Comparison of ENCODE assay signal across 17 cellular contexts in the genomic region with DNA sequence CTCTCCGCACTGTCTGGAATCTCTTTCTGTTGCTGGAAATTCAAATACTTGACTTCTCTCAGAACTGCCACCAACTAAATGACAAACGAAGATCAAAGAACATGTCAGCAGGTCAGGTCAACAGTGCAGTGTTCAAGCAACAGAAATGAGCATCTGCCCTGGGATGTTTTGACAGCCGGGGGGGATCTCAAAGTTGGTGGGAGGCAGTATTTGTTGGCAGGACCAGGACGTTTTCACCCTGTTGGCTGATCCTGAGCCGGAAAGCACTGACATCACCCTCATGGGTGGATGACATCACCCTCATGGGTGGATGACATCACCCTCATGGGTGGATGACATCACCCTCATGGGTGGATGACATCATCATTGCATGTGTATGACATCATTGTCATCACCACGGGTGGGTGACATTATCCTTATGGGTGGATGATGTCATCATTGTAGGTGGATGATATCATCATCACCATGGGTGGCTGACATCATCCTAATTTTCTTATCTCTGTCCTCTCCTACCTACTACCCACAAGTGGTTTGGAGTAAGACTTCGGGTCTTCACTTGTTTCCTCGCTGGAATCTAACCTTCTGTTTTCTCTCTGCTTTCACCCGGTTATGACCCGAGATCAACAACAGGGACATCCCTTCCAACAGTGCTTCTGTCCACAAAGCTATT. TPM values are rescaled to one million over a fixed set of nuclear protein-coding genes. Genes with fewer than 3 reads are reported as not detected.
DNase-seq lines count a peak whose midpoint lies in the region; ATAC-seq, FAIRE-seq and TF ChIP-seq lines count a peak whose summit lies in the region.
"Had no signal": no experiment of that assay in that cellular context is flagged by ENCODE, and none has a peak within 500 bp of the region (broad histone marks: within the 10 kb centered on the region; RNA-seq: fewer than 3 reads in every experiment).

No MANE protein-coding gene starts in this region.

- H3K36me3 ChIP-seq in H1 (ENCODE audit: control insufficient read depth in 2 of 4, insufficient read depth in 4 of 4, low read length in 3 of 4) (no peaks in the 10 kb centered on the region), WERI-Rb-1 (no peaks in the 10 kb centered on the region), H7 (replicated peaks; ENCODE audit: control insufficient read depth, insufficient read depth, low read length) (no peaks in the 10 kb centered on the region)
- H3K36me3 ChIP-seq: adrenal gland, BLaER1, gastroesophageal sphincter, left lung, SJSA1 had no signal

- 92% methylated on average over 10 of the region's 10 CpGs; no CpG with 5 or more reads in 1 of the 2 experiments for WGBS in H1 (ENCODE audit: extremely low coverage in 1 of 2, insufficient coverage in 1 of 2, insufficient read length in 1 of 2, insufficient replicate concordance in 2 of 2, low coverage in 1 of 2, low lambda C conversion rate in 2 of 2, missing lambda C conversion rate in 1 of 2), 2 experiments

- no peaks in the 10 kb centered on the region for H3K4me1 Mint-ChIP-seq in activated naive CD8-positive, alpha-beta T cell treated with anti-CD3 and anti-CD28 coated beads for 36 hours
- H3K4me1 Mint-ChIP-seq in activated naive CD8-positive, alpha-beta T cell treated with anti-CD3 and anti-CD28 coated beads, Interleukin-2, amount 50 U/mL, for 24 hours = no peaks in the 10 kb centered on the region
- H3K4me1 Mint-ChIP-seq in stimulated activated naive CD8-positive, alpha-beta T cell treated with anti-CD3 and anti-CD28 coated beads, Interleukin-15, amount 100 ng/mL, for 72 hours = no peaks in the 10 kb centered on the region

- no peaks in the 10 kb centered on the region for H3K4me1 ChIP-seq in H1 (replicated peaks in 1 of 4; ENCODE audit: control insufficient read depth in 3 of 4, insufficient read depth in 4 of 4, low read length in 3 of 4)
- H3K4me1 ChIP-seq: adrenal gland, left lung, SJSA1 had no signal

- H3K9me3 Mint-ChIP-seq in activated naive CD8-positive, alpha-beta T cell treated with anti-CD3 and anti-CD28 coated beads for 36 hours = no peaks in the 10 kb centered on the region
- no peaks in the 10 kb centered on the region for H3K9me3 Mint-ChIP-seq in activated naive CD8-positive, alpha-beta T cell treated with anti-CD3 and anti-CD28 coated beads, Interleukin-2, amount 50 U/mL, for 24 hours
- no peaks in the 10 kb centered on the region for H3K9me3 Mint-ChIP-seq in stimulated activated naive CD8-positive, alpha-beta T cell treated with anti-CD3 and anti-CD28 coated beads, Interleukin-15, amount 100 ng/mL, for 72 hours
- H3K9me3 Mint-ChIP-seq: dendritic cell treated with granulocyte-macrophage colony-stimulating factor and Interleukin-4, amounts not matched to agents 40 ng/mL and 50 ng/mL, for 4 days had no signal

- ATAC-seq in activated naive CD8-positive, alpha-beta T cell treated with anti-CD3 and anti-CD28 coated beads, Interleukin-2, amount 50 U/mL, for 24 hours = no peak
- peak; percentile 45 for ATAC-seq in stimulated activated naive CD8-positive, alpha-beta T cell treated with anti-CD3 and anti-CD28 coated beads, Interleukin-15, amount 100 ng/mL, for 72 hours
- ATAC-seq: gastroesophageal sphincter, left lung had no signal

- no peak overlapping the region for H3K18ac ChIP-seq in H1 (ENCODE audit: extremely low read depth, low read length)

- POLR2A ChIA-PET in H1 (lab: Charles Lee; ENCODE audit: partially characterized antibody) = no interaction called here

- H3K9ac ChIP-seq in H1 (replicated peaks in 1 of 4; ENCODE audit: extremely low read depth in 1 of 4, low read depth in 3 of 4, low read length in 3 of 4) = no peak overlapping the region
- H3K9ac ChIP-seq: BLaER1 had no signal

- TF ChIP-seq CTCF in H1 (IDR thresholded peaks at IDR 0.05; ENCODE audit: control extremely low read depth in 1 of 3, insufficient read depth in 1 of 3, low read depth in 1 of 3, low read length in 3 of 3) = no peak
- TF ChIP-seq CTCF in WERI-Rb-1 (IDR thresholded peaks at IDR 0.05; ENCODE audit: low read depth, low read length) = no peak

- CTCF ChIA-PET in H1 (lab: Charles Lee; ENCODE audit: partially characterized antibody) = interaction anchor here (0.9 to 5.9 kb wide), 19 partner anchors 7 to 182 kb away, joined by 3 to 56 read pairs (median 5); no protein-coding TSS in a partner anchor

- H4K5ac ChIP-seq in H1 (ENCODE audit: insufficient read length, low read depth, low read length) = no peak overlapping the region

- no peak overlapping the region for H3K4ac ChIP-seq in H1 (replicated peaks; ENCODE audit: insufficient read length, low read depth, low read length)

- TF ChIP-seq RAD21 in H1 (IDR thresholded peaks at IDR 0.05 in 1 of 2, conservative IDR thresholded peaks at IDR 0.05 in 1 of 2; ENCODE audit: low read depth in 2 of 2, low read length in 2 of 2) = no peak

- no peaks in the 10 kb centered on the region for H3K79me1 ChIP-seq in H1 (ENCODE audit: low read depth, low read length)

- no peak overlapping the region for H3K4me2 ChIP-seq in H1 (ENCODE audit: insufficient read depth in 1 of 2, low read depth in 2 of 2, low read length in 2 of 2)
- H3K4me2 ChIP-seq: BLaER1 had no signal

- no peaks in the 10 kb centered on the region for H3K36me3 Mint-ChIP-seq in activated naive CD8-positive, alpha-beta T cell treated with anti-CD3 and anti-CD28 coated beads for 36 hours
- H3K36me3 Mint-ChIP-seq in activated naive CD8-positive, alpha-beta T cell treated with anti-CD3 and anti-CD28 coated beads, Interleukin-2, amount 50 U/mL, for 24 hours (ENCODE audit: low read depth) = no peaks in the 10 kb centered on the region

- no peak overlapping the region for H2BK15ac ChIP-seq in H1 (ENCODE audit: low read length)

- H2BK12ac ChIP-seq in H1 (ENCODE audit: low read depth, low read length) = no peak overlapping the region

- H3K27me3 Mint-ChIP-seq in activated naive CD8-positive, alpha-beta T cell treated with anti-CD3 and anti-CD28 coated beads for 36 hours = peaks cover 3% of the 10 kb centered on the region
- H3K27me3 Mint-ChIP-seq in activated naive CD8-positive, alpha-beta T cell treated with anti-CD3 and anti-CD28 coated beads, Interleukin-2, amount 50 U/mL, for 24 hours = peaks cover 3% of the 10 kb centered on the region
- H3K27me3 Mint-ChIP-seq in stimulated activated naive CD8-positive, alpha-beta T cell treated with anti-CD3 and anti-CD28 coated beads, Interleukin-15, amount 100 ng/mL, for 72 hours = no peaks in the 10 kb centered on the region

- DNase-seq in activated naive CD8-positive, alpha-beta T cell treated with anti-CD3 and anti-CD28 coated beads for 36 hours = peak; percentile 14
- DNase-seq in activated naive CD8-positive, alpha-beta T cell treated with anti-CD3 and anti-CD28 coated beads, Interleukin-2, amount 50 U/mL, for 24 hours = no peak
- peak; percentile 29 for DNase-seq in RPMI7951 (ENCODE audit: low read depth)
- DNase-seq in H1 (ENCODE audit: low read depth in 1 of 2, low spot score in 2 of 2) = no peak
- peak; percentile 15 to 52 for DNase-seq in stimulated activated naive CD8-positive, alpha-beta T cell treated with anti-CD3 and anti-CD28 coated beads, Interleukin-15, amount 100 ng/mL, for 72 hours
- DNase-seq in WERI-Rb-1 = no peak
- no peak for DNase-seq in OCI-M2 (lab: John Stamatoyannopoulos, UW; ENCODE audit: unreplicated experiment)
- DNase-seq in H7 = no peak
- DNase-seq: activated CD4-positive, CD25-positive, alpha-beta regulatory T cell treated with anti-CD3 and anti-CD28 coated beads, Interleukin-2, amount 50 U/mL, for 72 hours; adrenal gland; left lung; stimulated activated CD4-positive, alpha-beta T cell treated with anti-CD3 and anti-CD28 coated beads, Interleukin-12 subunit alpha, Interleukin-12 subunit beta, amount 100 ng/mL, for 4 hours; stimulated activated CD8-positive, alpha-beta memory T cell treated with anti-CD3 and anti-CD28 coated beads, Interleukin-4, amount 100 ng/mL, for 48 hours had no signal

- no peaks in the 10 kb centered on the region for H3K79me2 ChIP-seq in H1 (ENCODE audit: control insufficient read depth in 1 of 2, insufficient read depth in 2 of 2, low read length in 2 of 2)

- H3K14ac ChIP-seq in H1 (ENCODE audit: insufficient read length) = no peak overlapping the region

- H3K56ac ChIP-seq in H1 (replicated peaks; ENCODE audit: insufficient read length, low read depth, low read length) = no peak overlapping the region

- TF ChIP-seq EP300 in H1 (IDR thresholded peaks at IDR 0.05; ENCODE audit: borderline replicate concordance in 1 of 2, low read depth in 2 of 2, low read length in 2 of 2) = no peak

- no peak overlapping the region for H4K8ac ChIP-seq in H1 (ENCODE audit: extremely low read depth, insufficient read depth, low read length)

- no peak for TF ChIP-seq POLR2A in H1 (IDR thresholded peaks at IDR 0.05; ENCODE audit: control extremely low read depth in 1 of 2, low read depth in 2 of 2, low read length in 2 of 2)

- H3K27me3 ChIP-seq in H1 (replicated peaks in 1 of 4; ENCODE audit: control insufficient read depth in 3 of 4, extremely low read depth in 1 of 4, insufficient read depth in 3 of 4, low read length in 3 of 4) (no peaks in the 10 kb centered on the region), WERI-Rb-1 (ENCODE audit: insufficient read depth, low read depth, severe bottlenecking) (no peaks in the 10 kb centered on the region), H7 (ENCODE audit: control insufficient read depth, insufficient read depth, low read length) (no peaks in the 10 kb centered on the region)
- H3K27me3 ChIP-seq: adrenal gland, BLaER1, left lung, SJSA1 had no signal

- no peak overlapping the region for H3K4me3 ChIP-seq in H1 (ENCODE audit: extremely low read depth in 1 of 4, insufficient read depth in 2 of 4, low read depth in 3 of 4, low read length in 4 of 4)
- H3K4me3 ChIP-seq in WERI-Rb-1 (ENCODE audit: low read depth, low read length) = no peak overlapping the region
- no peak overlapping the region for H3K4me3 ChIP-seq in H7 (ENCODE audit: insufficient read depth, low read depth, low read length)
- H3K4me3 ChIP-seq: adrenal gland, BLaER1, gastroesophageal sphincter, left lung, SJSA1 had no signal

- no peak overlapping the region for H3K23ac ChIP-seq in H1 (ENCODE audit: insufficient read length)

- H3K4me3 Mint-ChIP-seq in activated naive CD8-positive, alpha-beta T cell treated with anti-CD3 and anti-CD28 coated beads for 36 hours = no peak overlapping the region
- H3K4me3 Mint-ChIP-seq in activated naive CD8-positive, alpha-beta T cell treated with anti-CD3 and anti-CD28 coated beads, Interleukin-2, amount 50 U/mL, for 24 hours = no peak overlapping the region
- no peak overlapping the region for H3K4me3 Mint-ChIP-seq in stimulated activated naive CD8-positive, alpha-beta T cell treated with anti-CD3 and anti-CD28 coated beads, Interleukin-15, amount 100 ng/mL, for 72 hours
- H3K4me3 Mint-ChIP-seq: dendritic cell treated with granulocyte-macrophage colony-stimulating factor and Interleukin-4, amounts not matched to agents 40 ng/mL and 50 ng/mL, for 4 days had no signal

- H3K27ac Mint-ChIP-seq in activated naive CD8-positive, alpha-beta T cell treated with anti-CD3 and anti-CD28 coated beads for 36 hours = no peak overlapping the region
- H3K27ac Mint-ChIP-seq in activated naive CD8-positive, alpha-beta T cell treated with anti-CD3 and anti-CD28 coated beads, Interleukin-2, amount 50 U/mL, for 24 hours = no peak overlapping the region
- H3K27ac Mint-ChIP-seq in stimulated activated naive CD8-positive, alpha-beta T cell treated with anti-CD3 and anti-CD28 coated beads, Interleukin-15, amount 100 ng/mL, for 72 hours = no peak overlapping the region
- H3K27ac Mint-ChIP-seq: dendritic cell treated with granulocyte-macrophage colony-stimulating factor and Interleukin-4, amounts not matched to agents 40 ng/mL and 50 ng/mL, for 4 days had no signal

- H4K91ac ChIP-seq in H1 (replicated peaks; ENCODE audit: insufficient read length, low read length) = no peak overlapping the region

- peaks cover 0 to 1% of the 10 kb centered on the region in 2 experiments for H4K20me1 ChIP-seq in H1 (replicated peaks in 1 of 2; ENCODE audit: control insufficient read depth in 1 of 2, insufficient read depth in 2 of 2, low read length in 2 of 2)
- H4K20me1 ChIP-seq: BLaER1 had no signal

- H3K23me2 ChIP-seq in H1 (ENCODE audit: low read depth, low read length) = no peaks in the 10 kb centered on the region

- H2BK20ac ChIP-seq in H1 (ENCODE audit: low read length) = no peak overlapping the region

- H2BK120ac ChIP-seq in H1 (replicated peaks; ENCODE audit: low read depth, low read length) = no peak overlapping the region

- H2AFZ ChIP-seq in H1 (ENCODE audit: low read length) = no peak overlapping the region

- no peak overlapping the region for H2AK5ac ChIP-seq in H1 (ENCODE audit: low read depth, low read length)

- FAIRE-seq in H1 (lab: Jason Lieb, UNC) = no peak

- H3K9me3 ChIP-seq in H1 (ENCODE audit: insufficient read depth in 2 of 2, low read depth in 1 of 2, low read length in 1 of 2) (no peaks in the 10 kb centered on the region), WERI-Rb-1 (ENCODE audit: severe bottlenecking) (no peaks in the 10 kb centered on the region)
- H3K9me3 ChIP-seq: adrenal gland, BLaER1, gastroesophageal sphincter, left lung had no signal

- no peak overlapping the region for H2BK5ac ChIP-seq in H1 (ENCODE audit: low read depth, low read length)

- no peak overlapping the region for H3K27ac ChIP-seq in H1 (ENCODE audit: low read depth, low read length)
- H3K27ac ChIP-seq in WERI-Rb-1 = no peak overlapping the region
- H3K27ac ChIP-seq: adrenal gland, BLaER1, gastroesophageal sphincter, left lung, SJSA1 had no signal

RNA-seq across cellular contexts. Expression of gene DNAH17, which starts 18.9 kb away (rescaled TPM):
- total RNA-seq in activated naive CD8-positive, alpha-beta T cell treated with anti-CD3 and anti-CD28 coated beads for 36 hours = under 1 TPM; 0.26 to 0.33 TPM
- total RNA-seq in RPMI7951 (2014; rRNA removed; shearing (Covaris generic)) = 0.12 and 0.59 TPM in 2 replicates
- 0.67 and 1.1 TPM in 2 replicates for total RNA-seq in H1 (2021; fragmentation: NEBNext Ultra II Directional; extraction: Animal tissue kit (Norgen Biotek cat#: 25700))
- 0.14 and 0.19 TPM in 2 replicates for polyA plus RNA-seq in H1 (2011; rRNA removed)
- polyA plus RNA-seq in H1 (2011; cell fraction: cytosol; rRNA removed) = 0.17 TPM
- polyA plus RNA-seq in H1 (2011; cell fraction: nucleus; rRNA removed) = 0.57 TPM
- polyA plus RNA-seq in H1 (2012, experiment 1 of 2) = 2.2 to 3.9 TPM (median 3.1 TPM) in 4 replicates
- 0.28 TPM for polyA plus RNA-seq in H1 (2012, experiment 2 of 2)
- polyA plus RNA-seq in H1 (2013, experiment 1 of 2) = 0.59 TPM
- 0.40 TPM for polyA plus RNA-seq in H1 (2013, experiment 2 of 2)
- 0.19 and 0.20 TPM in 2 replicates for polyA minus RNA-seq in H1 (2011; rRNA and poly(A)+ RNA removed)
- not detected for polyA minus RNA-seq in H1 (2011; cell fraction: cytosol; rRNA and poly(A)+ RNA removed)
- polyA minus RNA-seq in H1 (2011; cell fraction: nucleus; rRNA and poly(A)+ RNA removed) = 0.20 TPM
- 0.59 and 0.87 TPM in 2 replicates for total RNA-seq in H7 (2014; rRNA removed; shearing (Covaris generic))
- total RNA-seq: SJSA1 had no signal

Comparison
In these comparisons a context has a peak if more than half of its experiments do, and no peak if none do; other contexts are left out.
1. DNase-seq: peak in activated naive CD8-positive, alpha-beta T cell treated with anti-CD3 and anti-CD28 coated beads for 36 hours (single experiment), RPMI7951 (single experiment) and stimulated activated naive CD8-positive, alpha-beta T cell treated with anti-CD3 and anti-CD28 coated beads, Interleukin-15, amount 100 ng/mL, for 72 hours (2 of 2); none in activated naive CD8-positive, alpha-beta T cell treated with anti-CD3 and anti-CD28 coated beads, Interleukin-2, amount 50 U/mL, for 24 hours (single experiment), H1 (0 of 2), WERI-Rb-1 (single experiment), OCI-M2 (single experiment) and H7 (single experiment).